In the genomic region with DNA sequence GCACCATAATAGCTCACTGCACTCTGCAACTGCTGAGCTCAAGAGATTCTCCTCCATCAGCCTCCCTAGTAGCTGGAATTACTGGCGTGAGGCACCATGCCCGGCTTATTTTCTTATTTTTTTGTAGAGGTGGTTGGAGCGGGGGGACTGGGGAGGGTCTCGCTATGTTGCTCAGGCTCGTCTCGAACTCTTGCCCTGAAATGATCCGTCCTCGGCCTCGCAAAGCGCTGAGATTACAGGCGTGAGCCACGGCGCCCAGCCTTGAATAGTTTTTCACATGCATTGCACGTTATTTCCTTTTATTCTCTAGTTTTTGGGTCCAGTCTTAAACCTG, we compare ENCODE assay signal across 8 cellular contexts. TPM values are rescaled to one million over a fixed set of nuclear protein-coding genes. Genes with fewer than 3 reads are reported as not detected.
A peak's percentile ranks its signal among the peaks of the same experiment; 100 is the strongest.
DNase-seq lines count a peak whose midpoint lies in the region; ATAC-seq and TF ChIP-seq lines count a peak whose summit lies in the region.

No MANE protein-coding gene starts in this region.

- peak overlapping the region; percentile 38 to 83 (median 75) for H3K27ac Mint-ChIP-seq in nephron

- H3K36me3 Mint-ChIP-seq in nephron (ENCODE audit: low read depth): peaks cover 15% of the 10 kb centered on the region

- no peaks in the 10 kb centered on the region for H3K27me3 ChIP-seq in BE2C
- H3K27me3 ChIP-seq in dorsolateral prefrontal cortex: no peaks in the 10 kb centered on the region

- H3K4me3 Mint-ChIP-seq in nephron: peak overlapping the region; percentile 90 to 95 (median 92)

- H3K9me3 Mint-ChIP-seq in nephron: no peaks in the 10 kb centered on the region

- no peaks in the 10 kb centered on the region for H3K9me3 ChIP-seq in BE2C
- no peaks in the 10 kb centered on the region for H3K9me3 ChIP-seq in KOPT-K1 (ENCODE audit: insufficient read depth, low read length, poor library complexity, severe bottlenecking)

- H3K4me1 ChIP-seq in BE2C: peaks cover 4% of the 10 kb centered on the region

- H3K27ac ChIP-seq in KOPT-K1 (ENCODE audit: low read depth, low read length, poor library complexity, severe bottlenecking): peak overlapping the region; percentile 89
- peak overlapping the region in 58 of 59 donors; percentile 17 to 98 (median 86) for H3K27ac ChIP-seq in dorsolateral prefrontal cortex

- TF ChIP-seq CTCF in BE2C (IDR thresholded peaks at IDR 0.05; ENCODE audit: low read depth, low read length): no peak
- peak in 1 of 56 donors; percentile 2 for TF ChIP-seq CTCF in dorsolateral prefrontal cortex (IDR thresholded peaks at IDR 0.05 in 54 of 56, conservative IDR thresholded peaks at IDR 0.05 in 2 of 56; ENCODE audit: low read depth in 1 of 56, partially characterized antibody in 56 of 56)
- no peak for TF ChIP-seq CTCF in nephron (IDR thresholded peaks at IDR 0.05; ENCODE audit: unreplicated experiment in 3 of 3)

- H3K4me3 ChIP-seq in BE2C (ENCODE audit: low read depth, low read length) (peak overlapping the region; percentile 98), dorsolateral prefrontal cortex (peak overlapping the region; percentile 30 to 99 (median 85))

- DNase-seq in BE2C: no peak
- DNase-seq in dorsolateral prefrontal cortex: no peak
- DNase-seq in NCI-H526 (lab: John Stamatoyannopoulos, UW): no peak
- no peak for DNase-seq in stimulated activated CD8-positive, alpha-beta memory T cell treated with anti-CD3 and anti-CD28 coated beads, Interleukin-4, amount 100 ng/mL, for 48 hours
- DNase-seq in D341Med (ENCODE audit: low spot score): no peak

- H3K27me3 Mint-ChIP-seq in nephron (ENCODE audit: low read depth): no peaks in the 10 kb centered on the region

- intact Hi-C loops in dorsolateral prefrontal cortex (cut with DNase I): loop anchor here in 1 of 2 donors (2.0 kb wide), 1 partner anchor 21 kb away; a partner anchor contains a TSS

- ATAC-seq in HG02970 (IDR thresholded peaks at IDR 0.05; ENCODE audit: low FRiP score, unreplicated experiment): no peak

- peaks cover 12% of the 10 kb centered on the region for H3K4me1 Mint-ChIP-seq in nephron

- H3K36me3 ChIP-seq in BE2C (no peaks in the 10 kb centered on the region; the same call in 1 of the 2 replicates), KOPT-K1 (ENCODE audit: insufficient read depth, low read length) (peaks cover 17% of the 10 kb centered on the region)

RNA-seq across cellular contexts. Expression of a gene that starts 0.5 kb away (rescaled TPM):
- 362 TPM for polyA plus RNA-seq in BE2C (2012; ENCODE audit: insufficient read depth, insufficient read length, low read depth)
- total RNA-seq in dorsolateral prefrontal cortex: 100 to 1,000 TPM in 106 of 120 experiments, 10 to 100 TPM in 14; 88.6 to 150 (median 113) TPM

RNA-seq across cellular contexts. Expression of a gene that starts 10.3 kb away (rescaled TPM):
- polyA plus RNA-seq in BE2C (2012; ENCODE audit: insufficient read depth, insufficient read length, low read depth): 38.3 TPM
- 10 to 100 TPM; 16.3 to 52.5 (median 30.3) TPM for total RNA-seq in dorsolateral prefrontal cortex

RNA-seq across cellular contexts. Expression of a gene that starts 20.2 kb away (rescaled TPM):
- polyA plus RNA-seq in BE2C (2012; ENCODE audit: insufficient read depth, insufficient read length, low read depth): 0.80 TPM
- total RNA-seq in dorsolateral prefrontal cortex: 10 to 100 TPM in 13 of 120 experiments, 1 to 10 TPM in 107; 2.6 to 14.0 (median 6.2) TPM

RNA-seq across cellular contexts. Expression of a gene that starts 21.4 kb away (rescaled TPM):
- polyA plus RNA-seq in BE2C (2012; ENCODE audit: insufficient read depth, insufficient read length, low read depth): 10.1 TPM
- total RNA-seq in dorsolateral prefrontal cortex: 10 to 100 TPM in 78 of 120 experiments, 1 to 10 TPM in 42; 5.6 to 16.5 (median 11.0) TPM

RNA-seq across cellular contexts. Expression of a gene that starts 28.8 kb away (rescaled TPM):
- polyA plus RNA-seq in BE2C (2012; ENCODE audit: insufficient read depth, insufficient read length, low read depth): 13.9 TPM
- total RNA-seq in dorsolateral prefrontal cortex: 10 to 100 TPM in 119 of 120 experiments, 1 to 10 TPM in 1; 9.7 to 27.8 (median 16.8) TPM
